In the genomic region with DNA sequence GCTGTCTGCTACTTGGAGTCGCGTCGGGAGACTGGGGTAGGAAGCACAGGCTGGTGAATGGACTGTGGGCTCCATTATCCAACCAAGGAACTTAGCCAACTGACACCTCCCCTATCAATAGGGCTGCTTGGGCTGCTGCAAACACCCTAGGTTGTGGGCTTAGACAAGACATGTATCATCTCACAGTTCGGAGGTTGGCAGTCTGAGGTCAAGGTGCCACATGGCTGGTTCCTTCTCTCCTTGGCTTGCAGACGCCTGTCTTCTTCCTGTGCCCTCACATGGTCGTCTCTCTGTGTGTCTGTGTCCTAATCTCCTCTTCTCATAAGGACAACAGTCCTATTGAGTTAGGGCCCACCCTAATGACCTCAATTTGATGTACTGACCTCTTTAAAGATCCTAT, we compare ENCODE assay signal across 25 cellular contexts.
"Had no signal": no experiment of that assay in that cellular context is flagged by ENCODE, and none has a peak within 500 bp of the region (broad histone marks: within the 10 kb centered on the region; RNA-seq: fewer than 3 reads in every experiment).

No MANE protein-coding gene starts in this region.

- H3K9me3 Mint-ChIP-seq: naive thymus-derived CD8-positive, alpha-beta T cell; stimulated activated naive B cell treated with anti-CD40 and anti-IgM and Interleukin-4, amounts not matched to agents 10 μg/mL and 1 μg/mL and 100 μg/mL, for 72 hours had no signal

- H3K4me1 ChIP-seq: left ventricle myocardium inferior, right atrium auricular region, right lobe of liver, stomach, testis, transverse colon, upper lobe of left lung, vagina had no signal

- H3K9me3 ChIP-seq: left ventricle myocardium inferior, mucosa of descending colon, ovary, right atrium auricular region, right lobe of liver, stomach, testis, thyroid gland, transverse colon, upper lobe of left lung, vagina had no signal

- H3K36me3 ChIP-seq: left ventricle myocardium inferior, ovary, right atrium auricular region, right lobe of liver, stomach, thyroid gland, transverse colon, upper lobe of left lung, vagina had no signal

- H3K27ac ChIP-seq: left ventricle myocardium inferior, ovary, right atrium auricular region, right lobe of liver, stomach, testis, thyroid gland, transverse colon, upper lobe of left lung, vagina had no signal

- H3K27me3 Mint-ChIP-seq: naive thymus-derived CD8-positive, alpha-beta T cell; stimulated activated naive B cell treated with anti-CD40 and anti-IgM and Interleukin-4, amounts not matched to agents 10 μg/mL and 1 μg/mL and 100 μg/mL, for 72 hours had no signal

- H3K36me3 Mint-ChIP-seq: naive thymus-derived CD8-positive, alpha-beta T cell; stimulated activated naive B cell treated with anti-CD40 and anti-IgM and Interleukin-4, amounts not matched to agents 10 μg/mL and 1 μg/mL and 100 μg/mL, for 72 hours had no signal

- H3K27me3 ChIP-seq: ovary, right atrium auricular region, right lobe of liver, testis, thyroid gland, upper lobe of left lung, vagina had no signal

- H3K4me1 Mint-ChIP-seq: stimulated activated naive B cell treated with anti-CD40 and anti-IgM and Interleukin-4, amounts not matched to agents 10 μg/mL and 1 μg/mL and 100 μg/mL, for 72 hours had no signal

- ATAC-seq: mucosa of descending colon; naive thymus-derived CD8-positive, alpha-beta T cell; right lobe of liver; stimulated activated naive B cell treated with anti-CD40 and anti-IgM and Interleukin-4, amounts not matched to agents 10 μg/mL and 1 μg/mL and 100 μg/mL, for 72 hours; stimulated activated naive CD8-positive, alpha-beta T cell treated with anti-CD3 and anti-CD28 coated beads, Interleukin-15, Interleukin-2, amounts not matched to agents 100 U/mL and 50 U/mL, for 24 hours had no signal

- DNase-seq: hypothalamus; islet precursor cell; left ventricle myocardium inferior; mesendoderm; midbrain; mucosa of descending colon; ovary; right lobe of liver; stimulated activated CD4-positive, alpha-beta T cell treated with anti-CD3 and anti-CD28 coated beads, Interleukin-1b, Interleukin-23, amount 100 ng/mL, for 48 hours; stimulated activated CD4-positive, alpha-beta T cell treated with anti-CD3 and anti-CD28 coated beads, Interleukin-2, amount 100 ng/mL, for 48 hours; stimulated activated CD4-positive, alpha-beta T cell treated with anti-CD3 and anti-CD28 coated beads, Interleukin-4, amount 100 ng/mL, for 4 hours; stimulated activated CD8-positive, alpha-beta memory T cell treated with anti-CD3 and anti-CD28 coated beads, Interleukin-4, amount 100 ng/mL, for 48 hours; stimulated activated naive B cell treated with anti-CD40 and anti-IgM and Interleukin-4, amounts not matched to agents 10 μg/mL and 1 μg/mL and 100 μg/mL, for 72 hours; stimulated activated naive CD8-positive, alpha-beta T cell treated with anti-CD3 and anti-CD28 coated beads, Interleukin-15, Interleukin-2, amounts not matched to agents 100 U/mL and 50 U/mL, for 24 hours; stomach; testis; thyroid gland; transverse colon; upper lobe of left lung had no signal

- H3K27ac Mint-ChIP-seq: progenitor cell of endocrine pancreas; stimulated activated naive B cell treated with anti-CD40 and anti-IgM and Interleukin-4, amounts not matched to agents 10 μg/mL and 1 μg/mL and 100 μg/mL, for 72 hours had no signal

- H3K4me3 Mint-ChIP-seq: naive thymus-derived CD8-positive, alpha-beta T cell; stimulated activated naive B cell treated with anti-CD40 and anti-IgM and Interleukin-4, amounts not matched to agents 10 μg/mL and 1 μg/mL and 100 μg/mL, for 72 hours had no signal

- H3K4me3 ChIP-seq: left ventricle myocardium inferior, lung, mucosa of descending colon, ovary, right atrium auricular region, right lobe of liver, smooth muscle cell, stomach, testis, thyroid gland, transverse colon, upper lobe of left lung, vagina had no signal
